ENCODE assay signal across 9 cellular contexts in the genomic region with DNA sequence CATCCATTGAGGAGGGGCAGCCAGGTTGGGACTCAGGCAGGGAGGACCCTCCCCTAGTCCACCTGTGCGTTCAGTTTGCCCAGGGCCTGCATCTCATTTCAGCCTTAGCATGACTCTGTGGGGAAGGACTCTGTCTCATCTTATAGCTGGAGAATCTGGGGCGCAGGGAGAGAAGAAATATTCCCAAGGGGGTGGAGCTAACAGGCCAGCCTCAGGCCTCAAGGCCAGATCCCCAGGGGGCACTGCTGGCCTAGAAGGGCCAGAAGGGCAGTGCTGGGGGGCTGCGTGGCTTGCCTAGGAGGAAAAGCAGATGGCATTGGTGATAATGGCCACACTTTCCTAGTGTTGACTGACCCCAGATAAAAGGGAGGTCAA. TPM values are rescaled to one million over a fixed set of nuclear protein-coding genes. Genes with fewer than 3 reads are reported as not detected.
A peak's percentile ranks its signal among the peaks of the same experiment; 100 is the strongest.
DNase-seq lines count a peak whose midpoint lies in the region; ATAC-seq, FAIRE-seq and TF ChIP-seq lines count a peak whose summit lies in the region.
"Had no signal": no experiment of that assay in that cellular context is flagged by ENCODE, and none has a peak within 500 bp of the region (broad histone marks: within the 10 kb centered on the region; RNA-seq: fewer than 3 reads in every experiment).

No MANE protein-coding gene starts in this region.

- H3K79me2 ChIP-seq in endothelial cell of umbilical vein (ENCODE audit: control insufficient read depth, insufficient read depth, low read length) (peaks cover 72% of the 10 kb centered on the region), neural cell (replicated peaks; ENCODE audit: insufficient read depth, low read length) (no peaks in the 10 kb centered on the region)

- intact Hi-C loops in endothelial cell of umbilical vein (cut with micrococcal nuclease): loop anchor here (5.0 to 10.0 kb wide), 2 partner anchors 421 to 789 kb away; a partner anchor contains a TSS

- H4K20me1 ChIP-seq in endothelial cell of umbilical vein (replicated peaks; ENCODE audit: control insufficient read depth, extremely low read depth, insufficient read depth, low read length): no peaks in the 10 kb centered on the region
- H4K20me1 ChIP-seq in neural cell (ENCODE audit: insufficient read depth): no peaks in the 10 kb centered on the region

- TF ChIP-seq CTCF in AG04450 (IDR thresholded peaks at IDR 0.05; ENCODE audit: low read depth, low read length) (no peak), endothelial cell of umbilical vein (IDR thresholded peaks at IDR 0.05; ENCODE audit: extremely low read depth in 1 of 2, insufficient read depth in 1 of 2, low read depth in 1 of 2, low read length in 2 of 2) (no peak), neural cell (IDR thresholded peaks at IDR 0.05; ENCODE audit: poor library complexity, severe bottlenecking) (no peak), omental fat pad (IDR thresholded peaks at IDR 0.05) (no peak)

- H3K4me3 ChIP-seq in AG04450 (ENCODE audit: low read depth, low read length) (peak overlapping the region; percentile 38), endothelial cell of umbilical vein (replicated peaks in 1 of 3; ENCODE audit: insufficient read depth in 1 of 3, low read depth in 1 of 3, low read length in 3 of 3) (no peak overlapping the region), neural cell (ENCODE audit: low read length) (peak overlapping the region; percentile 53)

- BruUV-seq in endothelial cell of umbilical vein (replicated peaks; lab: Mats Ljungman, UMichigan): no TSS peak

- peak overlapping the region; percentile 96 for H3K27ac ChIP-seq in AG04450 (ENCODE audit: low read depth, low read length)
- H3K27ac ChIP-seq in endothelial cell of umbilical vein (ENCODE audit: insufficient read depth, low read depth, low read length): peak overlapping the region; percentile 83
- no peak overlapping the region for H3K27ac ChIP-seq in neural cell (ENCODE audit: low read length)

- H3K9me2 ChIP-seq in neural cell (ENCODE audit: insufficient read depth, low read length): no peaks in the 10 kb centered on the region

- no peaks in the 10 kb centered on the region for H3K9me1 ChIP-seq in endothelial cell of umbilical vein (replicated peaks; ENCODE audit: control insufficient read depth, extremely low read depth, insufficient read depth, low read length)

- no peak for TF ChIP-seq RAD21 in neural cell (conservative IDR thresholded peaks at IDR 0.05)

- H3K4me1 ChIP-seq in endothelial cell of umbilical vein (ENCODE audit: control insufficient read depth, extremely low read depth, insufficient read depth, low read length): peaks cover 63% of the 10 kb centered on the region

- CTCF ChIA-PET in AG04450 (lab: Charles Lee) (interaction anchor here (1.1 to 4.7 kb wide), 6 partner anchors 25 to 117 kb away, joined by 3 to 38 read pairs (median 10); no protein-coding TSS in a partner anchor), endothelial cell of umbilical vein (lab: Charles Lee) (interaction anchor here (1.0 to 4.7 kb wide), 16 partner anchors 9 to 151 kb away, joined by 3 to 40 read pairs (median 6); a partner anchor contains a TSS)

- H3K36me3 ChIP-seq in endothelial cell of umbilical vein (ENCODE audit: control insufficient read depth in 2 of 2, extremely low read depth in 1 of 2, insufficient read depth in 2 of 2, low read length in 2 of 2) (peaks cover 70 to 85% of the 10 kb centered on the region in 2 experiments), neural cell (ENCODE audit: insufficient read depth, low read length) (peaks cover 4% of the 10 kb centered on the region)

- H3K9ac ChIP-seq in endothelial cell of umbilical vein (replicated peaks; ENCODE audit: extremely low read depth, insufficient read depth, low read length): peak overlapping the region; percentile 65
- H3K9ac ChIP-seq in neural cell (ENCODE audit: low read length): no peak overlapping the region

- H2AFZ ChIP-seq in endothelial cell of umbilical vein (ENCODE audit: low read depth, low read length) (no peak overlapping the region), neural cell (ENCODE audit: low read depth, low read length) (no peak overlapping the region)

- TF ChIP-seq POLR2A in endothelial cell of umbilical vein (IDR thresholded peaks at IDR 0.05; ENCODE audit: low read depth, low read length): no peak

- dilution Hi-C loops in endothelial cell of umbilical vein (cut with MboI; ENCODE audit: extremely low pct_ligation_motif_present, low sequenced_read_pairs): no loop called here

- no peak for TF ChIP-seq EP300 in neural cell (conservative IDR thresholded peaks at IDR 0.05; ENCODE audit: poor library complexity, severe bottlenecking)

- ATAC-seq in GM21526 (IDR thresholded peaks at IDR 0.05; ENCODE audit: low FRiP score, unreplicated experiment): no peak
- ATAC-seq in HG03196 (IDR thresholded peaks at IDR 0.05; ENCODE audit: unreplicated experiment): no peak
- no peak for ATAC-seq in omental fat pad (ENCODE audit: low FRiP score)
- no peak for ATAC-seq in GM19324 (IDR thresholded peaks at IDR 0.05; ENCODE audit: low FRiP score, unreplicated experiment)

- DNase-seq in AG04450 (ENCODE audit: low read depth, low spot score): no peak
- peak; percentile 55 for DNase-seq in LHCN-M2 (ENCODE audit: low read depth)
- peak; percentile 13 for DNase-seq in endothelial cell of umbilical vein (ENCODE audit: low read depth, low spot score)
- DNase-seq in omental fat pad (ENCODE audit: low spot score): no peak
- DNase-seq: activated CD4-positive, alpha-beta T cell treated with anti-CD3 and anti-CD28 coated beads, Interleukin-2, amount 50 U/mL, for 48 hours had no signal

- H3K9me3 ChIP-seq in AG04450 (ENCODE audit: control insufficient read depth, insufficient read depth, low read length) (no peaks in the 10 kb centered on the region; the same call in 1 of the 2 replicates), endothelial cell of umbilical vein (replicated peaks; ENCODE audit: control insufficient read depth, insufficient read depth, low read length) (no peaks in the 10 kb centered on the region), neural cell (ENCODE audit: low read length) (no peaks in the 10 kb centered on the region)

- peak; percentile 12 for FAIRE-seq in endothelial cell of umbilical vein (lab: Jason Lieb, UNC)

- no peaks in the 10 kb centered on the region for H3K27me3 ChIP-seq in AG04450 (ENCODE audit: control insufficient read depth, insufficient read depth, low read length)
- H3K27me3 ChIP-seq in endothelial cell of umbilical vein (ENCODE audit: control insufficient read depth in 2 of 2, insufficient read depth in 2 of 2, low read length in 2 of 2): no peaks in the 10 kb centered on the region
- no peaks in the 10 kb centered on the region for H3K27me3 ChIP-seq in neural cell (ENCODE audit: insufficient read depth, low read depth, low read length)

- POLR2A ChIA-PET in AG04450 (lab: Yijun Ruan, JAX): interaction anchor here (1.3 to 5.8 kb wide), 14 partner anchors 9 to 119 kb away, joined by 4 to 90 read pairs (median 16); a partner anchor contains a TSS
- POLR2A ChIA-PET in endothelial cell of umbilical vein (lab: Charles Lee): interaction anchor here (0.6 to 5.7 kb wide), 8 partner anchors 9 to 120 kb away, joined by 3 to 63 read pairs (median 6); a partner anchor contains a TSS

- H3K4me2 ChIP-seq in endothelial cell of umbilical vein (ENCODE audit: insufficient read depth, low read length): peak overlapping the region; percentile 19
- H3K4me2 ChIP-seq in neural cell (ENCODE audit: low read length): no peak overlapping the region

- H3F3A ChIP-seq in neural cell (ENCODE audit: insufficient read depth, low read length, poor library complexity, severe bottlenecking): no peaks in the 10 kb centered on the region

TF ChIP-seq in endothelial cell of umbilical vein, 7 proteins besides CTCF, POLR2A, EP300 and RAD21:
- TF ChIP-seq, protein P1, sequence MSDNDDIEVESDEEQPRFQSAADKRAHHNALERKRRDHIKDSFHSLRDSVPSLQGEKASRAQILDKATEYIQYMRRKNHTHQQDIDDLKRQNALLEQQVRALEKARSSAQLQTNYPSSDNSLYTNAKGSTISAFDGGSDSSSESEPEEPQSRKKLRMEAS (IDR thresholded peaks at IDR 0.05; ENCODE audit: insufficient read depth, insufficient read length): no peak
- TF ChIP-seq GATA2 (IDR thresholded peaks at IDR 0.05; ENCODE audit: insufficient read depth, insufficient read length, low read depth, low read length): peak; percentile 8

TF ChIP-seq in neural cell, 6 proteins besides CTCF, POLR2A, EP300 and RAD21 (continues in another document):
- TF ChIP-seq POLR2AphosphoS5 (IDR thresholded peaks at IDR 0.05): no peak
- TF ChIP-seq MXI1 (conservative IDR thresholded peaks at IDR 0.05; ENCODE audit: poor library complexity, severe bottlenecking): no peak
- no peak for TF ChIP-seq TAF1 (IDR thresholded peaks at IDR 0.05; ENCODE audit: low read depth)
- TF ChIP-seq EZH2 (IDR thresholded peaks at IDR 0.05; ENCODE audit: borderline replicate concordance, insufficient read depth, low read length, poor library complexity, severe bottlenecking): no peak
- no peak for TF ChIP-seq SMC3 (conservative IDR thresholded peaks at IDR 0.05; ENCODE audit: poor library complexity)

RNA-seq across cellular contexts. Expression of a gene that starts 10.9 kb away (rescaled TPM):
- polyA plus RNA-seq in AG04450 (2011; rRNA removed) (74.5 and 78.9 TPM in 2 replicates), endothelial cell of umbilical vein (129 and 130 TPM in 2 replicates), neural cell (30.1 and 56.6 TPM in 2 replicates)
- polyA minus RNA-seq in AG04450 (2011; rRNA and poly(A)+ RNA removed): 111 and 136 TPM in 2 replicates
- total RNA-seq in LHCN-M2 (2014; rRNA removed) (72.0 and 82.3 TPM in 2 replicates), endothelial cell of umbilical vein (145 and 167 TPM in 2 replicates), omental fat pad (100 to 1,000 TPM in 3 of 4 donors, 10 to 100 TPM in 1; 99.0 to 201 (median 158) TPM)
- 79.6 TPM for polyA plus RNA-seq in LHCN-M2 (2012)
- 123 and 135 TPM in 2 replicates for polyA plus RNA-seq in endothelial cell of umbilical vein (2011; cell fraction: cytosol; rRNA removed)
- 200 and 222 TPM in 2 replicates for polyA plus RNA-seq in endothelial cell of umbilical vein (2011; cell fraction: nucleus; rRNA removed)
- polyA plus RNA-seq in endothelial cell of umbilical vein (2012): 67.7 and 69.8 TPM in 2 replicates
- polyA minus RNA-seq in endothelial cell of umbilical vein (186 and 195 TPM in 2 replicates), neural cell (95.4 and 113 TPM in 2 replicates)
- 41.2 TPM for polyA minus RNA-seq in endothelial cell of umbilical vein (2011; cell fraction: cytosol; rRNA and poly(A)+ RNA removed)
- 95.7 and 170 TPM in 2 replicates for polyA minus RNA-seq in endothelial cell of umbilical vein (2011; cell fraction: nucleus; rRNA and poly(A)+ RNA removed)

Comparison
In these comparisons a context has a peak if more than half of its experiments do, and no peak if none do; other contexts are left out.
1. DNase-seq: peak in LHCN-M2 (single experiment) and endothelial cell of umbilical vein (single experiment); none in AG04450 (single experiment) and omental fat pad (single experiment).
2. H3K4me3 ChIP-seq: peak in AG04450 (single experiment) and neural cell (single experiment); none in endothelial cell of umbilical vein (0 of 3).